Comparison of ENCODE assay signal across 12 cellular contexts in the genomic region with DNA sequence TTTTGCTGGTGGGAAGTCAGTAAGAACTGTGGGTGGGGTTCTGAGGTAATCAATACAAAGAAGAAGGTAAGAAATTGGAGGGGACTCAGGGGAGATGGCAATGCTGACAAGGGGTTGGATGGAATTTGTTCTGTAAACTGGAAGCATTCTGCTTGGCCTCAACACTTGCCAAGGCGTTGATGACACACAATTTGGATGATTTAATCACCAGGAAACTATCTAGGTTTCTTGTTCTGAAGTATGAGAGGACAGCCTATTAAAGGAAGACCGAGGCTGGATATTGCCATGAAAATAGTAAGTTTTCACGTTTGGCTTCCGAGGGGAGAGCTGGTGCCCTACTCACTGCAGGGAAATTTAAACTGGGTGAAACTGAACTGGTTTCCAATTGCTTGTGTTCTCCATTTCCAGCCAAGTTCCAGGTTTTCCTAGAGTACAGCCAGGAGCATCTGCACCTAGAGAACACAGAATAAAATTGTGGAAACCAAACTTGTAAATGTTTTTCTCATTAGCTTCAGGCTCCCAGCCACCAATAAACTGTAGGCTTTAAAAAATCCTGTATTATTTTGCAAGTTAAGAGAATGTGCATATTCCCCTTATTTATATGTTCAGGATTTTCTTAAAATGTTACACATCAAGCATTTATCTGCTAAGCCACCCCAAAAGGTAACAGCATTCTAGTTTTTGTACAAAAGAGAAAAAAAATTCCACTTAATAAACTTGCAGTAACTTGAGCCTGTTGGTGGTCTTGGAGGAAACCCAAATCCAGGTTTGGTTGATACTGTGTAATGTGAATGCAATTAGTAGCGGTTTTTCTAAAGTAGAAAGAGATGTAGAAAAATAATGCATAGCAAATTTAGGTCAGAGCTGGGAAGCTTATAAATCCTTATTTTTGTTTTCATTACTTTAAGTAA. TPM values are rescaled to one million over a fixed set of nuclear protein-coding genes. Genes with fewer than 3 reads are reported as not detected.
DNase-seq lines count a peak whose midpoint lies in the region; ATAC-seq and TF ChIP-seq lines count a peak whose summit lies in the region.
"Had no signal": no experiment of that assay in that cellular context is flagged by ENCODE, and none has a peak within 500 bp of the region (broad histone marks: within the 10 kb centered on the region; RNA-seq: fewer than 3 reads in every experiment).

No MANE protein-coding gene starts in this region.

- DNase-seq in EL (peak; percentile 53), NCI-H446 (lab: John Stamatoyannopoulos, UW) (peak; percentile 53 to 76), endodermal cell (no peak), psoas muscle (no peak), NCI-H2081 treated with DMSO at 0.1 percent for 48 hours (lab: John Stamatoyannopoulos, UW) (no peak), hepatocyte (ENCODE audit: low spot score) (no peak)
- DNase-seq in activated CD4-positive, alpha-beta T cell treated with anti-CD3 and anti-CD28 coated beads for 48 hours = no peak
- DNase-seq: effector CD4-positive, alpha-beta T cell; NCI-H1092; NCI-H526 treated with DMSO at 0.1 percent for 48 hours; stimulated activated CD8-positive, alpha-beta memory T cell treated with anti-CD3 and anti-CD28 coated beads, Interleukin-4, amount 100 ng/mL, for 48 hours had no signal

- WGBS in endodermal cell (ENCODE audit: insufficient coverage in 1 of 2, insufficient read length in 1 of 2), 2 experiments = 85% methylated on average over 4 to 5 of the region's 5 CpGs
- WGBS in psoas muscle, 3 donors = 29 to 47% (median 32%) methylated on average over 5 of the region's 5 CpGs
- WGBS in hepatocyte (ENCODE audit: low lambda C conversion rate, missing lambda C conversion rate) = 68% methylated on average over 5 of the region's 5 CpGs

- H3K9me3 Mint-ChIP-seq in endodermal cell = peaks cover 11% of the 10 kb centered on the region

- no peak for TF ChIP-seq CTCF in endodermal cell (conservative IDR thresholded peaks at IDR 0.05)
- TF ChIP-seq CTCF in psoas muscle (IDR thresholded peaks at IDR 0.05) = no peak
- TF ChIP-seq CTCF in hepatocyte (IDR thresholded peaks at IDR 0.05; ENCODE audit: poor library complexity) = no peak

- H3K4me1 ChIP-seq in endodermal cell (ENCODE audit: control insufficient read depth, insufficient read depth, low read length) (peaks cover 4% of the 10 kb centered on the region), psoas muscle (peaks cover 40% of the 10 kb centered on the region), hepatocyte (ENCODE audit: insufficient read depth) (peaks cover 13% of the 10 kb centered on the region)

- H3K36me3 ChIP-seq in endodermal cell (ENCODE audit: control insufficient read depth, insufficient read depth, low read length) = no peaks in the 10 kb centered on the region
- H3K36me3 ChIP-seq in psoas muscle (ENCODE audit: insufficient read depth in 1 of 2, low read depth in 1 of 2) = no peaks in the 10 kb centered on the region
- no peaks in the 10 kb centered on the region for H3K36me3 ChIP-seq in hepatocyte (replicated peaks; ENCODE audit: insufficient read depth, low read depth)

- H3K4me2 ChIP-seq in hepatocyte = no peak overlapping the region

- intact Hi-C loops in psoas muscle (cut with DNase I) = no loop called here

- H3K4me3 Mint-ChIP-seq in endodermal cell = no peak overlapping the region

- no peaks in the 10 kb centered on the region for H3K27me3 ChIP-seq in endodermal cell (ENCODE audit: control insufficient read depth, insufficient read depth, low read length, poor library complexity, severe bottlenecking)
- H3K27me3 ChIP-seq in psoas muscle (ENCODE audit: insufficient read depth in 3 of 3, low read length in 2 of 3) = no peaks in the 10 kb centered on the region
- H3K27me3 ChIP-seq in hepatocyte = no peaks in the 10 kb centered on the region

- peaks cover 32% of the 10 kb centered on the region for H3K4me1 Mint-ChIP-seq in endodermal cell

- no peak overlapping the region for H2AFZ ChIP-seq in hepatocyte

- H3K36me3 Mint-ChIP-seq in endodermal cell (ENCODE audit: low read depth) = peaks cover 21% of the 10 kb centered on the region

- ATAC-seq in psoas muscle = peak in 3 of 4 donors; percentile 39 to 69 (median 60)
- no peak for ATAC-seq in GM19395 (IDR thresholded peaks at IDR 0.05; ENCODE audit: unreplicated experiment)

- peaks cover 15% of the 10 kb centered on the region for H3K9me3 ChIP-seq in endodermal cell (ENCODE audit: control insufficient read depth, low read length)
- no peaks in the 10 kb centered on the region for H3K9me3 ChIP-seq in psoas muscle
- no peaks in the 10 kb centered on the region for H3K9me3 ChIP-seq in hepatocyte (ENCODE audit: low read depth)

- peaks cover 76% of the 10 kb centered on the region for H3K79me2 ChIP-seq in hepatocyte

- H3K4me3 ChIP-seq in endodermal cell (ENCODE audit: low read length) (no peak overlapping the region), psoas muscle (no peak overlapping the region), hepatocyte (no peak overlapping the region)

- peaks cover 7% of the 10 kb centered on the region for H4K20me1 ChIP-seq in hepatocyte (ENCODE audit: insufficient read depth, poor library complexity, severe bottlenecking)

- H3K9ac ChIP-seq in endodermal cell (ENCODE audit: extremely low read depth, low read length, poor library complexity, severe bottlenecking) = no peak overlapping the region

- H3K27ac Mint-ChIP-seq in endodermal cell = peak overlapping the region; percentile 28

- H3K27ac ChIP-seq in endodermal cell (ENCODE audit: low read depth, low read length) (no peak overlapping the region), psoas muscle (no peak overlapping the region), hepatocyte (no peak overlapping the region)

- no peaks in the 10 kb centered on the region for H3K27me3 Mint-ChIP-seq in endodermal cell (ENCODE audit: insufficient read depth)

- no peaks in the 10 kb centered on the region for H3K9me2 ChIP-seq in hepatocyte (replicated peaks; ENCODE audit: insufficient read depth)

RNA-seq across cellular contexts. Expression of a gene that starts 53.8 kb away (rescaled TPM):
- total RNA-seq in endodermal cell (10 to 100 TPM; 77.4 to 77.9 TPM), psoas muscle (1 to 10 TPM; 1.2 to 2.8 (median 2.0) TPM), hepatocyte (27.7 and 28.3 TPM in 2 replicates)
- 28.6 TPM for polyA plus RNA-seq in endodermal cell (2013, experiment 1 of 2)
- polyA plus RNA-seq in endodermal cell (2013, experiment 2 of 2) = 27.2 TPM
- polyA plus RNA-seq in psoas muscle (under 1 TPM; 0.13 to 0.69 (median 0.44) TPM), hepatocyte (16.4 and 21.9 TPM in 2 replicates)

Comparison
In these comparisons a context has a peak if more than half of its experiments do, and no peak if none do; other contexts are left out.
1. DNase-seq: peak in EL (single experiment) and NCI-H446 (2 of 2); none in endodermal cell (single experiment), psoas muscle (0 of 2), NCI-H2081 treated with DMSO at 0.1 percent for 48 hours (single experiment), hepatocyte (single experiment) and activated CD4-positive, alpha-beta T cell treated with anti-CD3 and anti-CD28 coated beads for 48 hours (single experiment).